ENCODE assay signal across 8 cellular contexts in genomic region chr5:168579206-168579986, GRCh38. TPM values are rescaled to one million over a fixed set of nuclear protein-coding genes. Genes with fewer than 3 reads are reported as not detected.
DNase-seq lines count a peak whose midpoint lies in the region; ATAC-seq, FAIRE-seq and TF ChIP-seq lines count a peak whose summit lies in the region.

Gene PANK3, minus strand, starts transcription at chr5:168579368. Its CDS starts 85 bp downstream, at chr5:168579283.

- H2BK5ac ChIP-seq in IMR-90 (ENCODE audit: low read depth, low read length, poor library complexity, severe bottlenecking), result peak within 1 kb of the TSS; percentile 88

- peak within 1 kb of the TSS; percentile 97 for H3K4me3 ChIP-seq in IMR-90 (ENCODE audit: insufficient read depth, low read depth, low read length)
- peak within 1 kb of the TSS; percentile 80 to 100 (median 100) for H3K4me3 ChIP-seq in endothelial cell of umbilical vein (replicated peaks in 1 of 3; ENCODE audit: insufficient read depth in 1 of 3, low read depth in 1 of 3, low read length in 3 of 3)

- peak within 1 kb of the TSS; percentile 93 for H2AK9ac ChIP-seq in IMR-90 (replicated peaks; ENCODE audit: low read depth, low read length, poor library complexity)

- peak within 1 kb of the TSS; percentile 91 for H2AFZ ChIP-seq in IMR-90 (replicated peaks; ENCODE audit: low read length, poor library complexity)
- H2AFZ ChIP-seq in endothelial cell of umbilical vein (ENCODE audit: low read depth, low read length), result peak within 1 kb of the TSS; percentile 94

- 0% methylated on average over 34 of the region's 76 CpGs; no CpG with 5 or more reads in 1 of the 2 experiments for WGBS in IMR-90 (ENCODE audit: extremely low coverage in 2 of 2, insufficient read length in 1 of 2), 2 experiments

- peaks cover 0 to 14% of the 10 kb centered on the region in 2 experiments; a peak in 1 of 4 replicates for H3K79me1 ChIP-seq in IMR-90 (ENCODE audit: low read depth in 1 of 2, low read length in 2 of 2)

- peak within 1 kb of the TSS; percentile 84 for H3K27ac ChIP-seq in IMR-90 (ENCODE audit: insufficient read depth, low read length)
- peak within 1 kb of the TSS; percentile 92 for H3K27ac ChIP-seq in endothelial cell of umbilical vein (ENCODE audit: insufficient read depth, low read depth, low read length)

- H3K9ac ChIP-seq in IMR-90 (ENCODE audit: low read depth, low read length) (peak within 1 kb of the TSS; percentile 82), endothelial cell of umbilical vein (replicated peaks; ENCODE audit: extremely low read depth, insufficient read depth, low read length) (peak within 1 kb of the TSS; percentile 97)

- peak within 1 kb of the TSS; percentile 93 for H4K5ac ChIP-seq in IMR-90 (ENCODE audit: low read depth, low read length)

- H4K8ac ChIP-seq in IMR-90 (ENCODE audit: low read depth in 2 of 2, low read length in 2 of 2), result peak within 1 kb of the TSS; percentile 79 to 93

- peak within 1 kb of the TSS; percentile 55; the same call in 1 of the 2 replicates for H2BK20ac ChIP-seq in IMR-90 (ENCODE audit: low read depth, low read length)

- intact Hi-C loops in IMR-90 (cut with micrococcal nuclease) (loop anchor here (1.0 to 10.0 kb wide), 2 partner anchors 310 to 1225 kb away; no protein-coding TSS in a partner anchor), endothelial cell of umbilical vein (cut with micrococcal nuclease) (loop anchor here (1.0 to 5.0 kb wide), 5 partner anchors 93 to 1393 kb away; partner anchors contain the start of gene RARS1)

- H4K20me1 ChIP-seq in IMR-90 (ENCODE audit: insufficient read depth, low read length), result peaks cover 33% of the 10 kb centered on the region
- peaks cover 6% of the 10 kb centered on the region for H4K20me1 ChIP-seq in endothelial cell of umbilical vein (replicated peaks; ENCODE audit: control insufficient read depth, extremely low read depth, insufficient read depth, low read length)

- TF ChIP-seq CTCF in IMR-90 (conservative IDR thresholded peaks at IDR 0.05; ENCODE audit: low read depth, low read length) (no peak), endothelial cell of umbilical vein (IDR thresholded peaks at IDR 0.05; ENCODE audit: extremely low read depth in 1 of 2, insufficient read depth in 1 of 2, low read depth in 1 of 2, low read length in 2 of 2) (no peak)

- H3K14ac ChIP-seq in IMR-90 (replicated peaks; ENCODE audit: low read depth, low read length), result peak within 1 kb of the TSS; percentile 92

- no peaks in the 10 kb centered on the region for H3K27me3 ChIP-seq in IMR-90 (ENCODE audit: control insufficient read depth, insufficient read depth, low read length)
- H3K27me3 ChIP-seq in endothelial cell of umbilical vein (ENCODE audit: control insufficient read depth in 2 of 2, insufficient read depth in 2 of 2, low read length in 2 of 2), result no peaks in the 10 kb centered on the region

- H3K9me1 ChIP-seq in IMR-90 (ENCODE audit: insufficient read depth, low read length) (no peaks in the 10 kb centered on the region), endothelial cell of umbilical vein (replicated peaks; ENCODE audit: control insufficient read depth, extremely low read depth, insufficient read depth, low read length) (no peaks in the 10 kb centered on the region)

- H2BK120ac ChIP-seq in IMR-90 (ENCODE audit: low read depth, low read length), result peak within 1 kb of the TSS; percentile 71

- H3K4ac ChIP-seq in IMR-90 (ENCODE audit: low read depth, low read length), result peak within 1 kb of the TSS; percentile 90

- in situ Hi-C loops in IMR-90 (cut with MboI; ENCODE audit: low sequenced_read_pairs), result no loop called here

- H3K56ac ChIP-seq in IMR-90 (ENCODE audit: extremely low read depth, insufficient read depth, low read length), result peak within 1 kb of the TSS; percentile 88

- POLR2A ChIA-PET in IMR-90 (lab: Charles Lee; ENCODE audit: unreplicated experiment) (interaction anchor here (0.6 kb wide), 1 partner anchor 738 kb away, joined by 3 read pairs; no protein-coding TSS in a partner anchor), endothelial cell of umbilical vein (lab: Charles Lee) (interaction anchor here (1.0 to 1.3 kb wide), 2 partner anchors 72 to 93 kb away, joined by 3 to 4 read pairs; no protein-coding TSS in a partner anchor)

- peak within 1 kb of the TSS; percentile 55; the same call in 1 of the 3 replicates for H2BK15ac ChIP-seq in IMR-90 (ENCODE audit: low read depth, low read length)

- H3K9me3 ChIP-seq in IMR-90 (ENCODE audit: control insufficient read depth, insufficient read depth, low read length) (no peaks in the 10 kb centered on the region), endothelial cell of umbilical vein (replicated peaks; ENCODE audit: control insufficient read depth, insufficient read depth, low read length) (no peaks in the 10 kb centered on the region)

- peak within 1 kb of the TSS; percentile 87 for H3K18ac ChIP-seq in IMR-90 (ENCODE audit: low read depth, low read length)

- H2AK5ac ChIP-seq in IMR-90 (ENCODE audit: low read depth, low read length), result peak within 1 kb of the TSS; percentile 41

- peaks cover 47% of the 10 kb centered on the region for H3K79me2 ChIP-seq in endothelial cell of umbilical vein (ENCODE audit: control insufficient read depth, insufficient read depth, low read length)

- FAIRE-seq in endothelial cell of umbilical vein (lab: Jason Lieb, UNC), result peak; percentile 100

- dilution Hi-C loops in IMR-90 (cut with HindIII; ENCODE audit: low sequenced_read_pairs, unreplicated experiment), result no loop called here
- dilution Hi-C loops in endothelial cell of umbilical vein (cut with MboI; ENCODE audit: extremely low pct_ligation_motif_present, low sequenced_read_pairs), result no loop called here

- CTCF ChIA-PET in IMR-90 (lab: Yijun Ruan, JAX) (no interaction called here), endothelial cell of umbilical vein (lab: Charles Lee) (interaction anchor here (0.9 kb wide), 1 partner anchor 12 kb away, joined by 3 read pairs; no protein-coding TSS in a partner anchor)

- H3K4me1 ChIP-seq in IMR-90 (ENCODE audit: control insufficient read depth, insufficient read depth, low read length) (no peaks in the 10 kb centered on the region), endothelial cell of umbilical vein (ENCODE audit: control insufficient read depth, extremely low read depth, insufficient read depth, low read length) (peaks cover 24% of the 10 kb centered on the region)

- H3K4me2 ChIP-seq in IMR-90 (ENCODE audit: low read depth, low read length) (peak within 1 kb of the TSS; percentile 92), endothelial cell of umbilical vein (ENCODE audit: insufficient read depth, low read length) (peak within 1 kb of the TSS; percentile 100)

- H3K23ac ChIP-seq in IMR-90 (ENCODE audit: low read depth, low read length), result peak within 1 kb of the TSS; percentile 88

- DNase-seq in DMS 273 (lab: John Stamatoyannopoulos, UW; ENCODE audit: unreplicated experiment), result peak; percentile 99
- peak; percentile 99 for DNase-seq in IMR-90
- DNase-seq in OCI-M1 (lab: John Stamatoyannopoulos, UW), result peak; percentile 98
- peak; percentile 96 for DNase-seq in activated T-cell treated with anti-CD3 and anti-CD28 coated beads for 24 hours (ENCODE audit: low read depth)
- DNase-seq in endothelial cell of umbilical vein (ENCODE audit: low read depth, low spot score), result peak; percentile 99
- DNase-seq in midbrain (lab: John Stamatoyannopoulos, UW), result peak; percentile 99
- peak; percentile 93 to 94 for DNase-seq in stimulated activated CD8-positive, alpha-beta memory T cell treated with anti-CD3 and anti-CD28 coated beads, Interleukin-2, amount 100 ng/mL, for 1 hour (ENCODE audit: low read depth in 2 of 2)

- H4K91ac ChIP-seq in IMR-90 (ENCODE audit: insufficient read depth, low read depth, low read length), result peak within 1 kb of the TSS; percentile 82

- BruUV-seq in IMR-90 (replicated peaks; lab: Mats Ljungman, UMichigan), result no TSS peak
- BruUV-seq in endothelial cell of umbilical vein (replicated peaks; lab: Mats Ljungman, UMichigan), result no TSS peak

- no peak for TF ChIP-seq RAD21 in IMR-90 (IDR thresholded peaks at IDR 0.05; ENCODE audit: low read length)

- H3K36me3 ChIP-seq in IMR-90 (ENCODE audit: control insufficient read depth, insufficient read depth, low read length) (no peaks in the 10 kb centered on the region), endothelial cell of umbilical vein (ENCODE audit: control insufficient read depth in 2 of 2, extremely low read depth in 1 of 2, insufficient read depth in 2 of 2, low read length in 2 of 2) (no peaks in the 10 kb centered on the region)

- TF ChIP-seq POLR2A in IMR-90 (IDR thresholded peaks at IDR 0.05; ENCODE audit: low read depth, low read length) (peak; percentile 78), endothelial cell of umbilical vein (IDR thresholded peaks at IDR 0.05; ENCODE audit: low read depth, low read length) (peak; percentile 92)

- ATAC-seq in GM21528 (IDR thresholded peaks at IDR 0.05; ENCODE audit: low FRiP score, unreplicated experiment), result peak; percentile 95
- ATAC-seq in IMR-90 (ENCODE audit: low read depth), result peak; percentile 97

TF ChIP-seq in endothelial cell of umbilical vein, 7 proteins besides CTCF, POLR2A, EP300 and RAD21:
- peak; percentile 62 for TF ChIP-seq POLR2AphosphoS5 (IDR thresholded peaks at IDR 0.05; ENCODE audit: insufficient read depth, low read depth, low read length)
- TF ChIP-seq JUN (IDR thresholded peaks at IDR 0.05; ENCODE audit: borderline replicate concordance, insufficient read depth, insufficient read length, low read depth), result no peak
- TF ChIP-seq, protein P1, sequence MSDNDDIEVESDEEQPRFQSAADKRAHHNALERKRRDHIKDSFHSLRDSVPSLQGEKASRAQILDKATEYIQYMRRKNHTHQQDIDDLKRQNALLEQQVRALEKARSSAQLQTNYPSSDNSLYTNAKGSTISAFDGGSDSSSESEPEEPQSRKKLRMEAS (IDR thresholded peaks at IDR 0.05; ENCODE audit: insufficient read depth, insufficient read length), result peak; percentile 81

RNA-seq across cellular contexts. Expression of gene PANK3, which starts in this region (rescaled TPM):
- total RNA-seq in IMR-90 (2012; rRNA removed) (21.0 and 37.5 TPM in 2 replicates), endothelial cell of umbilical vein (77.0 and 78.8 TPM in 2 replicates)
- polyA plus RNA-seq in IMR-90 (2012; rRNA removed) (5.1 and 6.9 TPM in 2 replicates), endothelial cell of umbilical vein (6.0 and 8.1 TPM in 2 replicates)
- polyA plus RNA-seq in IMR-90 (2012; cell fraction: cytosol; rRNA removed), result 0.63 and 1.00 TPM in 2 replicates
- polyA plus RNA-seq in IMR-90 (2012; cell fraction: nucleus; rRNA removed; ENCODE audit: low replicate concordance), result 8.3 and 8.9 TPM in 2 replicates
- polyA plus RNA-seq in endothelial cell of umbilical vein (2011; cell fraction: cytosol; rRNA removed), result 8.8 and 10.0 TPM in 2 replicates
- polyA plus RNA-seq in endothelial cell of umbilical vein (2011; cell fraction: nucleus; rRNA removed), result 24.1 and 30.1 TPM in 2 replicates
- 18.1 and 42.6 TPM in 2 replicates for polyA plus RNA-seq in endothelial cell of umbilical vein (2012)
- 16.9 and 18.2 TPM in 2 replicates for polyA minus RNA-seq in endothelial cell of umbilical vein
- polyA minus RNA-seq in endothelial cell of umbilical vein (2011; cell fraction: cytosol; rRNA and poly(A)+ RNA removed), result 35.9 TPM
- 24.9 and 35.1 TPM in 2 replicates for polyA minus RNA-seq in endothelial cell of umbilical vein (2011; cell fraction: nucleus; rRNA and poly(A)+ RNA removed)

Comparison
In these comparisons a context has a peak if more than half of its experiments do, and no peak if none do; other contexts are left out.
1. Peak in every context shown above with its lines: DNase-seq, ATAC-seq, H3K4me3 ChIP-seq and H3K27ac ChIP-seq.